In the genomic region with DNA sequence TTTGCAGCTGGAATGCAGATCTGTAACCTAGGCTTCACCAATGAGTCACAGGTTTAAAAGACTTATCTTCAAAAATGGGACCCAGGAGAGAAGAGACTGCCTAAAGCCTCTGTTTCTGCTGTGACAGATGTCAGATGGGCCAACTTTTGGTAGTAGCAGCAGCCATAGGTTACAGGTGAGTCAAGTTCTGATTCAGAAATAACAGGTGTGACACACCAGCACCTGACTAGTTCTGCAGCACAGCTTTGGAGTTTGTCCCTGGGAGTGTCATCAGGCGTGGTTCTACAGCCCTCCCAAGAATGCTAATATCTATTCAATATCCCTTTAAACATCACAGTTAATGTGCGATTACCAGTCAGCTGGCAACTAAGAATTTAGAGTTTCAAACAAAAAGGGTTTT, we compare ENCODE assay signal across 21 cellular contexts.
DNase-seq lines count a peak whose midpoint lies in the region; ATAC-seq, FAIRE-seq and TF ChIP-seq lines count a peak whose summit lies in the region.
"Had no signal": no experiment of that assay in that cellular context is flagged by ENCODE, and none has a peak within 500 bp of the region (broad histone marks: within the 10 kb centered on the region; RNA-seq: fewer than 3 reads in every experiment).

No MANE protein-coding gene starts in this region.

- no TSS peak for BruUV-seq in K562 (replicated peaks; lab: Mats Ljungman, UMichigan)
- no TSS peak for BruUV-seq in OCI-LY7 (replicated peaks; lab: Mats Ljungman, UMichigan)

- peaks cover 22 to 26% of the 10 kb centered on the region in 2 donors for H3K4me1 Mint-ChIP-seq in natural killer cell treated with Interleukin-12 subunit alpha and Interleukin-12 subunit beta and Interleukin-15 and Interleukin-18, amount 100 ng/mL, for 72 hours (ENCODE audit: low read depth in 2 of 2)
- peaks cover 13 to 20% of the 10 kb centered on the region in 2 donors for H3K4me1 Mint-ChIP-seq in natural killer cell

- POLR2A ChIA-PET in K562 (lab: Yijun Ruan, JAX) (interaction anchor here (1.0 to 1.7 kb wide), 2 partner anchors 9 to 29 kb away, joined by 4 to 8 read pairs; a partner anchor contains a TSS), OCI-LY7 (lab: Charles Lee) (interaction anchor here (0.6 to 1.7 kb wide), 5 partner anchors 9 to 36 kb away, joined by 3 to 8 read pairs (median 8); a partner anchor contains a TSS)

- peak overlapping the region; percentile 50 to 99 for H3K27ac Mint-ChIP-seq in natural killer cell treated with Interleukin-12 subunit alpha and Interleukin-12 subunit beta and Interleukin-15 and Interleukin-18, amount 100 ng/mL, for 72 hours
- H3K27ac Mint-ChIP-seq in natural killer cell: peak overlapping the region in 1 of 2 donors; percentile 66

- H3K4me3 Mint-ChIP-seq in natural killer cell treated with Interleukin-12 subunit alpha and Interleukin-12 subunit beta and Interleukin-15 and Interleukin-18, amount 100 ng/mL, for 72 hours: no peak overlapping the region
- no peak overlapping the region for H3K4me3 Mint-ChIP-seq in natural killer cell

- TF ChIP-seq POLR2A in K562 (conservative IDR thresholded peaks at IDR 0.05): no peak
- TF ChIP-seq POLR2A in lower leg skin (IDR thresholded peaks at IDR 0.05): no peak

- ATAC-seq in natural killer cell treated with Interleukin-12 subunit alpha and Interleukin-12 subunit beta and Interleukin-15 and Interleukin-18, amount 100 ng/mL, for 72 hours: no peak
- ATAC-seq in natural killer cell (no peak), K562 (peak; percentile 47), GM21360 (IDR thresholded peaks at IDR 0.05; ENCODE audit: unreplicated experiment) (no peak), upper lobe of right lung (no peak)
- ATAC-seq: heart right ventricle had no signal

- H3K36me3 ChIP-seq in K562 (ENCODE audit: control insufficient read depth, insufficient read depth, low read length) (no peaks in the 10 kb centered on the region), OCI-LY7 (ENCODE audit: insufficient read depth, low read length) (no peaks in the 10 kb centered on the region), upper lobe of right lung (no peaks in the 10 kb centered on the region)
- H3K36me3 ChIP-seq: BLaER1, heart right ventricle, prostate gland had no signal

- CTCF ChIA-PET in K562 (lab: Yijun Ruan, JAX; ENCODE audit: low intra/inter-chr PET ratio) (interaction anchor here (0.5 kb wide), 1 partner anchor 14 kb away, joined by 3 read pairs; no protein-coding TSS in a partner anchor), OCI-LY7 (lab: Charles Lee; ENCODE audit: unreplicated experiment) (no interaction called here)

- in situ Hi-C loops in K562 (cut with MboI): no loop called here

- no peak for TF ChIP-seq EP300 in K562 (IDR thresholded peaks at IDR 0.05; ENCODE audit: low read length)

- WGBS in K562 (ENCODE audit: insufficient coverage, low coverage, missing lambda C conversion rate): 85% methylated on average over 2 of the region's 2 CpGs
- WGBS in lower leg skin, 2 donors: 71 to 77% methylated on average over 2 of the region's 2 CpGs

- TF ChIP-seq RAD21 in K562 (CRISPR knock-in tag; conservative IDR thresholded peaks at IDR 0.05 in 1 of 2, IDR thresholded peaks at IDR 0.05 in 1 of 2): no peak

- H3K27me3 Mint-ChIP-seq in natural killer cell treated with Interleukin-12 subunit alpha and Interleukin-12 subunit beta and Interleukin-15 and Interleukin-18, amount 100 ng/mL, for 72 hours: no peaks in the 10 kb centered on the region
- no peaks in the 10 kb centered on the region for H3K27me3 Mint-ChIP-seq in natural killer cell (ENCODE audit: low read depth in 2 of 2)

- H2AFZ ChIP-seq in K562 (ENCODE audit: low read depth, low read length) (no peak overlapping the region), OCI-LY7 (ENCODE audit: low read length) (no peak overlapping the region; the same call in 1 of the 2 replicates)

- H3K4me1 ChIP-seq in K562 (replicated peaks in 1 of 2; ENCODE audit: control insufficient read depth in 2 of 2, insufficient read depth in 2 of 2, low read length in 2 of 2) (no peaks in the 10 kb centered on the region), OCI-LY7 (ENCODE audit: insufficient read depth, low read length, poor library complexity, severe bottlenecking) (peaks cover 5% of the 10 kb centered on the region), upper lobe of right lung (no peaks in the 10 kb centered on the region)
- H3K4me1 ChIP-seq: prostate gland had no signal

- no peak for DNase-seq in natural killer cell treated with Interleukin-12 subunit alpha and Interleukin-12 subunit beta and Interleukin-15 and Interleukin-18, amount 100 ng/mL, for 72 hours (ENCODE audit: low spot score)
- no peak for DNase-seq in natural killer cell
- no peak for DNase-seq in K562 (ENCODE audit: extremely low read depth in 1 of 4, low spot score in 3 of 4)
- peak; percentile 76 for DNase-seq in kidney tubule cell (ENCODE audit: low spot score)
- no peak for DNase-seq in OCI-LY7 (ENCODE audit: low spot score)
- no peak for DNase-seq in lower leg skin (ENCODE audit: low spot score in 2 of 2)
- DNase-seq in upper lobe of right lung: no peak
- DNase-seq: activated CD4-positive, alpha-beta T cell treated with anti-CD3 and anti-CD28 coated beads, Interleukin-2, amount 50 U/mL, for 1 hour; activated naive CD4-positive, alpha-beta T cell; amniotic stem cell; effector CD4-positive, alpha-beta T cell; GDM1; H7; heart right ventricle; NCI-H446 treated with DMSO at 0.1 percent for 48 hours; stimulated activated CD4-positive, alpha-beta T cell treated with anti-CD3 and anti-CD28 coated beads, Interleukin-4, amount 100 ng/mL, for 1 hour had no signal

- H3K27ac ChIP-seq in K562 (ENCODE audit: extremely low read depth, low read depth, low read length): no peak overlapping the region
- no peak overlapping the region for H3K27ac ChIP-seq in OCI-LY7 (ENCODE audit: low read depth, low read length, poor library complexity, severe bottlenecking)
- no peak overlapping the region for H3K27ac ChIP-seq in upper lobe of right lung
- H3K27ac ChIP-seq: BLaER1, heart right ventricle, prostate gland, skin epidermis had no signal

- H3K9me3 ChIP-seq in K562 (replicated peaks; ENCODE audit: control insufficient read depth, insufficient read depth, low read depth, low read length): peaks cover 4% of the 10 kb centered on the region; the same call in 1 of the 2 replicates
- H3K9me3 ChIP-seq in OCI-LY7 (ENCODE audit: low read length): no peaks in the 10 kb centered on the region
- no peaks in the 10 kb centered on the region for H3K9me3 ChIP-seq in upper lobe of right lung
- H3K9me3 ChIP-seq: heart right ventricle, prostate gland had no signal

- H3K27me3 ChIP-seq in K562 (ENCODE audit: control insufficient read depth in 2 of 2, insufficient read depth in 2 of 2, low read length in 2 of 2): no peaks in the 10 kb centered on the region
- H3K27me3 ChIP-seq in upper lobe of right lung: peaks cover 34% of the 10 kb centered on the region

- no peak overlapping the region for H3K9ac ChIP-seq in K562 (ENCODE audit: insufficient read depth in 1 of 2, low read depth in 2 of 2, low read length in 2 of 2)
- H3K9ac ChIP-seq: BLaER1 had no signal

- H3K4me3 ChIP-seq in K562 (no peak overlapping the region), OCI-LY7 (ENCODE audit: low read depth, low read length, poor library complexity, severe bottlenecking) (no peak overlapping the region), lower leg skin (ENCODE audit: low read depth, poor library complexity, severe bottlenecking) (no peak overlapping the region), upper lobe of right lung (no peak overlapping the region)
- H3K4me3 ChIP-seq: BLaER1, heart right ventricle, prostate gland, skin epidermis had no signal

- H3K9me1 ChIP-seq in K562 (ENCODE audit: control insufficient read depth, insufficient read depth, low read length): no peaks in the 10 kb centered on the region

- H3K9me3 Mint-ChIP-seq in natural killer cell treated with Interleukin-12 subunit alpha and Interleukin-12 subunit beta and Interleukin-15 and Interleukin-18, amount 100 ng/mL, for 72 hours: no peaks in the 10 kb centered on the region
- no peaks in the 10 kb centered on the region for H3K9me3 Mint-ChIP-seq in natural killer cell

- H3K4me2 ChIP-seq in K562 (ENCODE audit: insufficient read depth, low read length): no peak overlapping the region
- H3K4me2 ChIP-seq in OCI-LY7 (ENCODE audit: low read length): no peak overlapping the region
- H3K4me2 ChIP-seq: BLaER1 had no signal

- H3K9me2 ChIP-seq in OCI-LY7 (ENCODE audit: insufficient read depth, low read length): no peaks in the 10 kb centered on the region

- no peak for FAIRE-seq in K562 (lab: Jason Lieb, UNC)
- FAIRE-seq: GM19239 had no signal

- no peak for TF ChIP-seq CTCF in natural killer cell (IDR thresholded peaks at IDR 0.05)
- no peak for TF ChIP-seq CTCF in K562 (IDR thresholded peaks at IDR 0.05 in 2 of 3, conservative IDR thresholded peaks at IDR 0.05 in 1 of 3; ENCODE audit: insufficient read depth in 2 of 3, low read depth in 1 of 3, low read length in 3 of 3)
- TF ChIP-seq CTCF in OCI-LY7 (conservative IDR thresholded peaks at IDR 0.05; ENCODE audit: low read length): no peak
- no peak for TF ChIP-seq CTCF in lower leg skin (IDR thresholded peaks at IDR 0.05)
- TF ChIP-seq CTCF in upper lobe of right lung (IDR thresholded peaks at IDR 0.05): no peak

- H3K36me3 Mint-ChIP-seq in natural killer cell treated with Interleukin-12 subunit alpha and Interleukin-12 subunit beta and Interleukin-15 and Interleukin-18, amount 100 ng/mL, for 72 hours: peaks cover 5% of the 10 kb centered on the region
- no peaks in the 10 kb centered on the region for H3K36me3 Mint-ChIP-seq in natural killer cell

- no peaks in the 10 kb centered on the region for H3K79me2 ChIP-seq in K562 (ENCODE audit: control insufficient read depth, insufficient read depth, low read length)
- H3K79me2 ChIP-seq in OCI-LY7 (ENCODE audit: insufficient read depth, low read depth, low read length): no peaks in the 10 kb centered on the region

- intact Hi-C loops in natural killer cell (cut with micrococcal nuclease): no loop called here
- intact Hi-C loops in K562 (cut with micrococcal nuclease): no loop called here
- intact Hi-C loops in OCI-LY7 (cut with micrococcal nuclease; ENCODE audit: unreplicated experiment): loop anchor here (2.0 kb wide), 1 partner anchor 18 kb away; no protein-coding TSS in a partner anchor
- intact Hi-C loops in lower leg skin (cut with DNase I; ENCODE audit: low total_unique reads): no loop called here
- intact Hi-C loops in upper lobe of right lung (cut with DNase I): no loop called here

- no peaks in the 10 kb centered on the region for H4K20me1 ChIP-seq in K562 (replicated peaks; ENCODE audit: control insufficient read depth, insufficient read depth, low read length)
- H4K20me1 ChIP-seq in OCI-LY7 (ENCODE audit: insufficient read depth, low read length): no peaks in the 10 kb centered on the region
- H4K20me1 ChIP-seq: BLaER1 had no signal

TF ChIP-seq in K562, 482 proteins besides CTCF, POLR2A, EP300 and RAD21:
- peak; percentile 46 for TF ChIP-seq FOSL1 (tag; conservative IDR thresholded peaks at IDR 0.05)
- no peak for TF ChIP-seq FOXM1 (IDR thresholded peaks at IDR 0.05; ENCODE audit: low read depth)
- TF ChIP-seq FOXM1 (CRISPR knock-in tag; IDR thresholded peaks at IDR 0.05; ENCODE audit: low read depth): no peak
- 0 out of 2 replicates have a peak, but pooled peaks have one; percentile 11 for TF ChIP-seq TEAD4 (IDR thresholded peaks at IDR 0.05; ENCODE audit: low read length)
- TF ChIP-seq TEAD4 (CRISPR knock-in tag; IDR thresholded peaks at IDR 0.05; ENCODE audit: borderline replicate concordance): no peak
